Comparison of ENCODE assay signal across 8 cellular contexts in genomic region chr20:20594171-20594530, GRCh38.
DNase-seq lines count a peak whose midpoint lies in the region; ATAC-seq and TF ChIP-seq lines count a peak whose summit lies in the region.

No MANE protein-coding gene starts in this region.

- H3K36me3 Mint-ChIP-seq in activated CD8-positive, alpha-beta memory T cell treated with anti-CD3 and anti-CD28 coated beads, Interleukin-2, amount 10 ng/mL, durations not matched to agents 7 days and 5 days: no peaks in the 10 kb centered on the region
- peaks cover 6% of the 10 kb centered on the region for H3K36me3 Mint-ChIP-seq in activated CD8-positive, alpha-beta T cell treated with anti-CD3 and anti-CD28 coated beads, Interleukin-2, amount 10 ng/mL, durations not matched to agents 7 days and 5 days (ENCODE audit: low read depth)

- H3K4me1 Mint-ChIP-seq in activated CD8-positive, alpha-beta memory T cell treated with anti-CD3 and anti-CD28 coated beads, Interleukin-2, amount 10 ng/mL, durations not matched to agents 7 days and 5 days: no peaks in the 10 kb centered on the region
- H3K4me1 Mint-ChIP-seq in activated CD8-positive, alpha-beta T cell treated with anti-CD3 and anti-CD28 coated beads, Interleukin-2, amount 10 ng/mL, durations not matched to agents 7 days and 5 days (ENCODE audit: low read depth): no peaks in the 10 kb centered on the region

- no peaks in the 10 kb centered on the region for H3K9me3 Mint-ChIP-seq in activated CD8-positive, alpha-beta memory T cell treated with anti-CD3 and anti-CD28 coated beads, Interleukin-2, amount 10 ng/mL, durations not matched to agents 7 days and 5 days (ENCODE audit: low read depth)
- no peaks in the 10 kb centered on the region for H3K9me3 Mint-ChIP-seq in activated CD8-positive, alpha-beta T cell treated with anti-CD3 and anti-CD28 coated beads, Interleukin-2, amount 10 ng/mL, durations not matched to agents 7 days and 5 days (ENCODE audit: insufficient read depth)

- WGBS in gastroesophageal sphincter (ENCODE audit: low coverage in 1 of 2), 2 donors: 45 to 80% methylated on average over 1 of the region's 1 CpG

- H3K27me3 ChIP-seq in gastroesophageal sphincter: no peaks in the 10 kb centered on the region

- no peak overlapping the region for H3K27ac ChIP-seq in HEK293 (ENCODE audit: extremely low read depth, low read depth, low read length)
- peak overlapping the region in 2 of 4 donors; percentile 45 to 66 for H3K27ac ChIP-seq in gastroesophageal sphincter

- H3K9me3 ChIP-seq in HEK293 (ENCODE audit: control insufficient read depth, insufficient read depth, low read depth, low read length) (no peaks in the 10 kb centered on the region), gastroesophageal sphincter (no peaks in the 10 kb centered on the region)

- DNase-seq in AG08395 (ENCODE audit: low spot score): peak; percentile 35
- DNase-seq in RKO (ENCODE audit: low spot score): peak; percentile 49
- DNase-seq in hypothalamus (lab: John Stamatoyannopoulos, UW): no peak
- no peak for DNase-seq in activated CD8-positive, alpha-beta memory T cell treated with anti-CD3 and anti-CD28 coated beads, Interleukin-2, amount 10 ng/mL, durations not matched to agents 7 days and 5 days
- no peak for DNase-seq in activated CD8-positive, alpha-beta T cell treated with anti-CD3 and anti-CD28 coated beads, Interleukin-2, amount 10 ng/mL, durations not matched to agents 7 days and 5 days

- H3K4me1 ChIP-seq in HEK293 (ENCODE audit: control insufficient read depth, insufficient read depth, low read length): no peaks in the 10 kb centered on the region
- H3K4me1 ChIP-seq in gastroesophageal sphincter: peaks cover 0 to 17% (median 6%) of the 10 kb centered on the region in 3 donors

- H3K4me3 ChIP-seq in HEK293 (ENCODE audit: low read depth, low read length): no peak overlapping the region
- no peak overlapping the region for H3K4me3 ChIP-seq in gastroesophageal sphincter

- no peak overlapping the region for H3K27ac Mint-ChIP-seq in activated CD8-positive, alpha-beta memory T cell treated with anti-CD3 and anti-CD28 coated beads, Interleukin-2, amount 10 ng/mL, durations not matched to agents 7 days and 5 days
- no peak overlapping the region for H3K27ac Mint-ChIP-seq in activated CD8-positive, alpha-beta T cell treated with anti-CD3 and anti-CD28 coated beads, Interleukin-2, amount 10 ng/mL, durations not matched to agents 7 days and 5 days

- ATAC-seq in gastroesophageal sphincter (no peak), HG02763 (IDR thresholded peaks at IDR 0.05; ENCODE audit: unreplicated experiment) (no peak)
- ATAC-seq in activated CD8-positive, alpha-beta memory T cell treated with anti-CD3 and anti-CD28 coated beads, Interleukin-2, amount 10 ng/mL, durations not matched to agents 7 days and 5 days: no peak
- no peak for ATAC-seq in activated CD8-positive, alpha-beta T cell treated with anti-CD3 and anti-CD28 coated beads, Interleukin-2, amount 10 ng/mL, durations not matched to agents 7 days and 5 days

- no peaks in the 10 kb centered on the region for H3K27me3 Mint-ChIP-seq in activated CD8-positive, alpha-beta memory T cell treated with anti-CD3 and anti-CD28 coated beads, Interleukin-2, amount 10 ng/mL, durations not matched to agents 7 days and 5 days
- H3K27me3 Mint-ChIP-seq in activated CD8-positive, alpha-beta T cell treated with anti-CD3 and anti-CD28 coated beads, Interleukin-2, amount 10 ng/mL, durations not matched to agents 7 days and 5 days (ENCODE audit: low read depth): no peaks in the 10 kb centered on the region

- no peak overlapping the region for H3K4me3 Mint-ChIP-seq in activated CD8-positive, alpha-beta memory T cell treated with anti-CD3 and anti-CD28 coated beads, Interleukin-2, amount 10 ng/mL, durations not matched to agents 7 days and 5 days
- no peak overlapping the region for H3K4me3 Mint-ChIP-seq in activated CD8-positive, alpha-beta T cell treated with anti-CD3 and anti-CD28 coated beads, Interleukin-2, amount 10 ng/mL, durations not matched to agents 7 days and 5 days

- TF ChIP-seq CTCF in HEK293 (tag by site-specific recombination; IDR thresholded peaks at IDR 0.05) (no peak), gastroesophageal sphincter (IDR thresholded peaks at IDR 0.05) (peak in 3 of 4 experiments; percentile 10 to 19 (median 11))

- TF ChIP-seq EP300 in gastroesophageal sphincter (IDR thresholded peaks at IDR 0.05): no peak

- peaks cover 0 to 11% of the 10 kb centered on the region in 2 experiments; a peak in 1 of 3 replicates for H3K36me3 ChIP-seq in HEK293 (ENCODE audit: control insufficient read depth in 2 of 2, insufficient read depth in 1 of 2, low read length in 2 of 2)
- peaks cover 0 to 26% of the 10 kb centered on the region in 2 donors for H3K36me3 ChIP-seq in gastroesophageal sphincter

- CTCF ChIA-PET in HEK293 (lab: Yijun Ruan, JAX): interaction anchor here (0.6 to 2.8 kb wide), 22 partner anchors 9 to 511 kb away, joined by 3 to 16 read pairs (median 4); no protein-coding TSS in a partner anchor
- CTCF ChIA-PET in activated CD8-positive, alpha-beta memory T cell treated with anti-CD3 and anti-CD28 coated beads, Interleukin-2, amount 10 ng/mL, durations not matched to agents 7 days and 5 days (lab: Charles Lee): interaction anchor here (1.2 to 3.1 kb wide), 15 partner anchors 10 to 509 kb away, joined by 3 to 18 read pairs (median 4); no protein-coding TSS in a partner anchor
- CTCF ChIA-PET in activated CD8-positive, alpha-beta T cell treated with anti-CD3 and anti-CD28 coated beads, Interleukin-2, amount 10 ng/mL, durations not matched to agents 7 days and 5 days (lab: Charles Lee): interaction anchor here (0.7 to 3.7 kb wide), 14 partner anchors 9 to 579 kb away, joined by 3 to 20 read pairs (median 6); partner anchors contain the start of genes CFAP61 and CRNKL1

- POLR2A ChIA-PET in HEK293 (lab: Yijun Ruan, JAX): no interaction called here
- POLR2A ChIA-PET in activated CD8-positive, alpha-beta T cell treated with anti-CD3 and anti-CD28 coated beads, Interleukin-2, amount 10 ng/mL, durations not matched to agents 7 days and 5 days (lab: Charles Lee): no interaction called here

- no peak for TF ChIP-seq POLR2A in gastroesophageal sphincter (IDR thresholded peaks at IDR 0.05)

TF ChIP-seq in HEK293, 187 proteins besides CTCF, POLR2A, EP300 and RAD21:
- TF ChIP-seq ZNF202 (tag by site-specific recombination; IDR thresholded peaks at IDR 0.05; ENCODE audit: borderline replicate concordance) (no peak), ZNF394 (tag by site-specific recombination; IDR thresholded peaks at IDR 0.05; ENCODE audit: borderline replicate concordance) (no peak), ZNF654 (tag by site-specific recombination; IDR thresholded peaks at IDR 0.05; ENCODE audit: low read depth) (peak; percentile 31)

Comparison
In these comparisons a context has a peak if more than half of its experiments do, and no peak if none do; other contexts are left out.
1. DNase-seq: peak in AG08395 (single experiment) and RKO (single experiment); none in hypothalamus (0 of 51), activated CD8-positive, alpha-beta memory T cell treated with anti-CD3 and anti-CD28 coated beads, Interleukin-2, amount 10 ng/mL, durations not matched to agents 7 days and 5 days (single experiment) and activated CD8-positive, alpha-beta T cell treated with anti-CD3 and anti-CD28 coated beads, Interleukin-2, amount 10 ng/mL, durations not matched to agents 7 days and 5 days (single experiment).